8 cellular contexts compared by ENCODE assay signal in genomic region chr11:22539851-22540376, GRCh38.
DNase-seq lines count a peak whose midpoint lies in the region; ATAC-seq and TF ChIP-seq lines count a peak whose summit lies in the region.

No MANE protein-coding gene starts in this region.

- TF ChIP-seq POLR2A in GM18505 (IDR thresholded peaks at IDR 0.05; ENCODE audit: borderline replicate concordance, extremely low read depth, insufficient read depth, insufficient read length) = no peak

- in situ Hi-C loops in astrocyte of the spinal cord (cut with HindIII; ENCODE audit: low sequenced_read_pairs) = no loop called here

- TF ChIP-seq CTCF in LNCAP (IDR thresholded peaks at IDR 0.05) (peak; percentile 71), astrocyte of the spinal cord (IDR thresholded peaks at IDR 0.05; ENCODE audit: low read depth, low read length) (peak; percentile 54)

- no peak overlapping the region for H3K4me3 ChIP-seq in astrocyte of the spinal cord (ENCODE audit: low read depth, low read length)

- ATAC-seq in GM18505 (IDR thresholded peaks at IDR 0.05; ENCODE audit: unreplicated experiment) = no peak
- no peak for ATAC-seq in stimulated activated naive CD8-positive, alpha-beta T cell treated with anti-CD3 and anti-CD28 coated beads, Interleukin-15, Interleukin-2, amounts not matched to agents 100 U/mL and 50 U/mL, for 24 hours
- no peak for ATAC-seq in GM19397 (IDR thresholded peaks at IDR 0.05; ENCODE audit: unreplicated experiment)

- peak; percentile 69 for DNase-seq in DMS79 treated with DMSO at 0.1 percent for 48 hours (lab: John Stamatoyannopoulos, UW)
- DNase-seq in astrocyte of the spinal cord (ENCODE audit: low read depth, low spot score) = peak; percentile 22
- peak; percentile 37 for DNase-seq in midbrain (lab: John Stamatoyannopoulos, UW)
- DNase-seq in activated CD4-positive, alpha-beta T cell treated with anti-CD3 and anti-CD28 coated beads for 1 hour = no peak
- DNase-seq in stimulated activated naive CD8-positive, alpha-beta T cell treated with anti-CD3 and anti-CD28 coated beads, Interleukin-15, Interleukin-2, amounts not matched to agents 100 U/mL and 50 U/mL, for 24 hours = no peak

Comparison
In these comparisons a context has a peak if more than half of its experiments do, and no peak if none do; other contexts are left out.
1. DNase-seq: peak in DMS79 treated with DMSO at 0.1 percent for 48 hours (single experiment), astrocyte of the spinal cord (single experiment) and midbrain (single experiment); none in activated CD4-positive, alpha-beta T cell treated with anti-CD3 and anti-CD28 coated beads for 1 hour (single experiment) and stimulated activated naive CD8-positive, alpha-beta T cell treated with anti-CD3 and anti-CD28 coated beads, Interleukin-15, Interleukin-2, amounts not matched to agents 100 U/mL and 50 U/mL, for 24 hours (single experiment).